16 cellular contexts compared by ENCODE assay signal in genomic region chr17:27608330-27609230, GRCh38. TPM values are rescaled to one million over a fixed set of nuclear protein-coding genes. Genes with fewer than 3 reads are reported as not detected.
A peak's percentile ranks its signal among the peaks of the same experiment; 100 is the strongest.
DNase-seq lines count a peak whose midpoint lies in the region; ATAC-seq, FAIRE-seq and TF ChIP-seq lines count a peak whose summit lies in the region.
"Had no signal": no experiment of that assay in that cellular context is flagged by ENCODE, and none has a peak within 500 bp of the region (broad histone marks: within the 10 kb centered on the region; RNA-seq: fewer than 3 reads in every experiment).

No MANE protein-coding gene starts in this region.

- no peaks in the 10 kb centered on the region for H3K27me3 Mint-ChIP-seq in activated CD4-positive, alpha-beta T cell treated with anti-CD3 and anti-CD28 coated beads for 36 hours

- intact Hi-C loops in activated CD4-positive, alpha-beta T cell treated with anti-CD3 and anti-CD28 coated beads for 36 hours (cut with DNase I, micrococcal nuclease) = no loop called here
- intact Hi-C loops in lower leg skin (cut with DNase I; ENCODE audit: low total_unique reads) = no loop called here

- H3K4me3 Mint-ChIP-seq in activated CD4-positive, alpha-beta T cell treated with anti-CD3 and anti-CD28 coated beads for 36 hours = no peak overlapping the region
- H3K4me3 Mint-ChIP-seq: endodermal cell, immature natural killer cell had no signal

- H3K4me1 Mint-ChIP-seq in activated CD4-positive, alpha-beta T cell treated with anti-CD3 and anti-CD28 coated beads for 36 hours = peaks cover 21% of the 10 kb centered on the region
- H3K4me1 Mint-ChIP-seq: endodermal cell, immature natural killer cell had no signal

- H3K9me3 ChIP-seq in A549 = no peaks in the 10 kb centered on the region

- H3K27ac Mint-ChIP-seq in activated CD4-positive, alpha-beta T cell treated with anti-CD3 and anti-CD28 coated beads for 36 hours = peak overlapping the region; percentile 38
- H3K27ac Mint-ChIP-seq: immature natural killer cell had no signal

- TF ChIP-seq POLR2A in A549 (IDR thresholded peaks at IDR 0.05; ENCODE audit: low read length) = no peak
- no peak for TF ChIP-seq POLR2A in lower leg skin (IDR thresholded peaks at IDR 0.05)

- TF ChIP-seq RAD21 in A549 (conservative IDR thresholded peaks at IDR 0.05 in 1 of 2, IDR thresholded peaks at IDR 0.05 in 1 of 2) = no peak

- no peak overlapping the region; a peak in 1 of 6 replicates for H3K27ac ChIP-seq in A549

- WGBS in A549 (ENCODE audit: missing lambda C conversion rate) = 84% methylated on average over 11 of the region's 11 CpGs
- 94 to 97% methylated on average over 11 of the region's 11 CpGs for WGBS in lower leg skin, 2 donors

- no peak for FAIRE-seq in A549 (lab: Jason Lieb, UNC)

- TF ChIP-seq CTCF in A549 (IDR thresholded peaks at IDR 0.05) = no peak
- TF ChIP-seq CTCF in epithelial cell of esophagus (IDR thresholded peaks at IDR 0.05; ENCODE audit: insufficient read depth, low read depth, low read length, missing control alignments) = no peak
- no peak for TF ChIP-seq CTCF in lower leg skin (IDR thresholded peaks at IDR 0.05)

- peak; percentile 55 for ATAC-seq in activated CD4-positive, alpha-beta T cell treated with anti-CD3 and anti-CD28 coated beads for 36 hours
- ATAC-seq in A549 (peak; percentile 36 to 39; a peak in 4 of 6 replicates), HG03175 (IDR thresholded peaks at IDR 0.05; ENCODE audit: unreplicated experiment) (peak; percentile 42)

- peak overlapping the region; percentile 15; the same call in 1 of the 3 replicates for H3K4me2 ChIP-seq in A549
- H3K4me2 ChIP-seq: smooth muscle cell had no signal

- peaks cover 10% of the 10 kb centered on the region for H3K4me1 ChIP-seq in A549

- peaks cover 64% of the 10 kb centered on the region for H3K36me3 Mint-ChIP-seq in activated CD4-positive, alpha-beta T cell treated with anti-CD3 and anti-CD28 coated beads for 36 hours (ENCODE audit: low read depth)

- CTCF ChIA-PET in activated CD4-positive, alpha-beta T cell treated with anti-CD3 and anti-CD28 coated beads for 36 hours (lab: Charles Lee) = interaction anchor here (0.6 to 4.3 kb wide), 5 partner anchors 9 to 370 kb away, joined by 3 to 36 read pairs (median 5); no protein-coding TSS in a partner anchor
- CTCF ChIA-PET in A549 (lab: Yijun Ruan, JAX) = interaction anchor here (0.7 to 25.7 kb wide), 13 partner anchors 6 to 372 kb away, joined by 3 to 575 read pairs (median 7); no protein-coding TSS in a partner anchor

- no peaks in the 10 kb centered on the region for H3K9me3 Mint-ChIP-seq in activated CD4-positive, alpha-beta T cell treated with anti-CD3 and anti-CD28 coated beads for 36 hours (ENCODE audit: low read depth)
- H3K9me3 Mint-ChIP-seq: endodermal cell, immature natural killer cell had no signal

- POLR2A ChIA-PET in activated CD4-positive, alpha-beta T cell treated with anti-CD3 and anti-CD28 coated beads for 36 hours (lab: Charles Lee) = interaction anchor here (0.7 kb wide), 1 partner anchor 685 kb away, joined by 3 read pairs; no protein-coding TSS in a partner anchor
- POLR2A ChIA-PET in A549 (lab: Yijun Ruan, JAX) = no interaction called here

- TF ChIP-seq EP300 in A549 (IDR thresholded peaks at IDR 0.05) = no peak

- H3K4me3 ChIP-seq in A549 = no peak overlapping the region
- no peak overlapping the region for H3K4me3 ChIP-seq in epithelial cell of esophagus (ENCODE audit: low read length)
- H3K4me3 ChIP-seq in lower leg skin (ENCODE audit: low read depth, poor library complexity, severe bottlenecking) = no peak overlapping the region
- H3K4me3 ChIP-seq: smooth muscle cell had no signal

- DNase-seq in activated CD4-positive, alpha-beta T cell treated with anti-CD3 and anti-CD28 coated beads for 36 hours = peak; percentile 37
- DNase-seq in activated CD4-positive, alpha-beta T cell treated with anti-CD3 and anti-CD28 coated beads, Interleukin-2, amount 50 U/mL, for 48 hours = no peak
- DNase-seq in A549 (ENCODE audit: low read depth in 1 of 2, low spot score in 1 of 2) (peak in 1 of 2 experiments; percentile 36), epithelial cell of esophagus (ENCODE audit: low read depth) (peak; percentile 58), NCI-H524 (lab: John Stamatoyannopoulos, UW) (no peak), lower leg skin (ENCODE audit: low spot score in 2 of 2) (no peak), COLO829 (ENCODE audit: low spot score) (no peak)
- DNase-seq: activated gamma-delta T cell, DMS 273 treated with DMSO at 0.1 percent for 48 hours, immature natural killer cell, KG1, NCI-H187, NCI-H2227 treated with DMSO at 0.1 percent for 48 hours had no signal

TF ChIP-seq in A549, 52 proteins besides CTCF, POLR2A, EP300 and RAD21:
- TF ChIP-seq, protein P1, sequence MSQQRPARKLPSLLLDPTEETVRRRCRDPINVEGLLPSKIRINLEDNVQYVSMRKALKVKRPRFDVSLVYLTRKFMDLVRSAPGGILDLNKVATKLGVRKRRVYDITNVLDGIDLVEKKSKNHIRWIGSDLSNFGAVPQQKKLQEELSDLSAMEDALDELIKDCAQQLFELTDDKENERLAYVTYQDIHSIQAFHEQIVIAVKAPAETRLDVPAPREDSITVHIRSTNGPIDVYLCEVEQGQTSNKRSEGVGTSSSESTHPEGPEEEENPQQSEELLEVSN (IDR thresholded peaks at IDR 0.05; ENCODE audit: borderline replicate concordance, low read depth) = no peak
- TF ChIP-seq MAX (IDR thresholded peaks at IDR 0.05) = no peak
- TF ChIP-seq KDM1A (IDR thresholded peaks at IDR 0.05; ENCODE audit: low read depth) = peak; percentile 66; the same call in 1 of the 2 replicates
- TF ChIP-seq HDAC2 (IDR thresholded peaks at IDR 0.05) = peak; percentile 66; the same call in 1 of the 2 replicates
- TF ChIP-seq ZFP36 (IDR thresholded peaks at IDR 0.05; ENCODE audit: borderline replicate concordance, partially characterized antibody) = peak; percentile 41
- TF ChIP-seq ZC3H11A (IDR thresholded peaks at IDR 0.05) = no peak
- TF ChIP-seq ESRRA (IDR thresholded peaks at IDR 0.05; ENCODE audit: borderline replicate concordance, low read length) = peak; percentile 38; the same call in 1 of the 2 replicates
- TF ChIP-seq HEYL (CRISPR knock-in tag; IDR thresholded peaks at IDR 0.05) = no peak

RNA-seq across cellular contexts. Expression of gene LGALS9, which starts 22.4 kb away (rescaled TPM):
- 10 to 100 TPM; 33.7 to 33.8 TPM for total RNA-seq in activated CD4-positive, alpha-beta T cell treated with anti-CD3 and anti-CD28 coated beads for 36 hours
- polyA plus RNA-seq in A549 (2011; rRNA removed) (1.2 and 1.8 TPM in 2 replicates), A549 (2017; fragmentation: RNase III; extraction: RNeasy Plus Mini Kit Qiagen cat#74134 plus additional on column Dnase treatment) (1.3 to 1.6 TPM (median 1.5 TPM) in 3 replicates)
- polyA plus RNA-seq in A549 (2012; cell fraction: cytosol; rRNA removed) = 0.86 and 1.0 TPM in 2 replicates
- 6.1 and 6.7 TPM in 2 replicates for polyA plus RNA-seq in A549 (2012; cell fraction: nucleus; rRNA removed)
- 2.7 and 4.3 TPM in 2 replicates for polyA minus RNA-seq in A549 (2011; rRNA and poly(A)+ RNA removed)
- 10 to 100 TPM in 2 of 4 donors, 1 to 10 TPM in 2; 3.4 to 15.5 (median 9.5) TPM for total RNA-seq in lower leg skin

Comparison
In these comparisons a context has a peak if more than half of its experiments do, and no peak if none do; other contexts are left out.
1. DNase-seq: peak in activated CD4-positive, alpha-beta T cell treated with anti-CD3 and anti-CD28 coated beads for 36 hours (single experiment) and epithelial cell of esophagus (single experiment); none in activated CD4-positive, alpha-beta T cell treated with anti-CD3 and anti-CD28 coated beads, Interleukin-2, amount 50 U/mL, for 48 hours (0 of 2), NCI-H524 (0 of 2), lower leg skin (0 of 2) and COLO829 (single experiment).
2. Peak in every context shown above with its lines, with median percentiles within 50 percentile points of each other: ATAC-seq.